Comparison of ENCODE assay signal across 26 cellular contexts in the genomic region with DNA sequence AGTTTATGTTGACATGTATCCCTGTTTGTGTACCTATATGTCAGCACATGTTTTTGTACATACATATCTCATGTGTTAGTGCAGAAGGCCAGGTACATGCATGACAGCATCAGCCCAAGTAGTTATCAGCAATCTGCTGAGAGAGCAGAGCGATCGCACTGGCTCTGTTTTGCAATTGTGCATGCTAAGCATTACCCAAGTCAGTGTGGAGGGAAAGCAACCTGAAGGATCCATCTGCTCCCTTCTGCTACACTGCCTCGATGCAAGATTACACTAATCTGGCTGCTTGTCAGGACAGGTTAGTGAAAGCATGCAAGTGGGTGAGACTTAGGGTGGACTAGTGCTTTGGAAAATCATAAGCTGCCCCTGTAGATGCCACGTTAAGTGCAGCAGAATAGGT.
DNase-seq lines count a peak whose midpoint lies in the region; ATAC-seq and TF ChIP-seq lines count a peak whose summit lies in the region.
"Had no signal": no experiment of that assay in that cellular context is flagged by ENCODE, and none has a peak within 500 bp of the region (broad histone marks: within the 10 kb centered on the region; RNA-seq: fewer than 3 reads in every experiment).

No MANE protein-coding gene starts in this region.

- peak; percentile 33 for DNase-seq in NCI-H2227 (lab: John Stamatoyannopoulos, UW; ENCODE audit: unreplicated experiment)
- DNase-seq in NCI-H2227 treated with DMSO at 0.1 percent for 48 hours (lab: John Stamatoyannopoulos, UW), result no peak
- peak; percentile 93 for DNase-seq in NCI-H2171 (lab: John Stamatoyannopoulos, UW)
- DNase-seq in cerebellar cortex (ENCODE audit: low spot score), result peak; percentile 93
- peak; percentile 65 for DNase-seq in retina
- no peak for DNase-seq in SIG-M5 (lab: John Stamatoyannopoulos, UW)
- no peak for DNase-seq in omental fat pad (ENCODE audit: low spot score)
- DNase-seq: 8988T; activated CD4-positive, alpha-beta T cell treated with anti-CD3 and anti-CD28 coated beads, Interleukin-2, amount 50 U/mL, for 48 hours; activated CD8-positive, alpha-beta memory T cell treated with anti-CD3 and anti-CD28 coated beads, Interleukin-2, amount 50 U/mL, for 4 hours; activated naive CD4-positive, alpha-beta T cell treated with anti-CD3 and anti-CD28 coated beads, Interleukin-2, amount 50 U/mL, for 16 hours; CD4-positive, alpha-beta T cell; endodermal cell; esophagus squamous epithelium; HCEC 1CT; hypothalamus; KG1; left lung; MG63; naive B cell; nucleus accumbens; Peyer's patch; psoas muscle; stimulated activated CD4-positive, alpha-beta T cell treated with anti-CD3 and anti-CD28 coated beads, Interleukin-4, amount 100 ng/mL, for 4 hours; stimulated activated naive B cell treated with anti-CD40 and anti-IgM and Interleukin-4, amounts not matched to agents 10 μg/mL and 1 μg/mL and 100 μg/mL, for 72 hours had no signal

- ATAC-seq in HG02885 (IDR thresholded peaks at IDR 0.05; ENCODE audit: poor library complexity, unreplicated experiment) (no peak), omental fat pad (ENCODE audit: low FRiP score) (no peak)
- ATAC-seq: left lung; psoas muscle; stimulated activated naive B cell treated with anti-CD40 and anti-IgM and Interleukin-4, amounts not matched to agents 10 μg/mL and 1 μg/mL and 100 μg/mL, for 72 hours had no signal

- no peak for TF ChIP-seq CTCF in omental fat pad (IDR thresholded peaks at IDR 0.05)

Comparison
In these comparisons a context has a peak if more than half of its experiments do, and no peak if none do; other contexts are left out.
1. DNase-seq: peak in NCI-H2227 (single experiment), NCI-H2171 (single experiment), cerebellar cortex (single experiment) and retina (single experiment); none in NCI-H2227 treated with DMSO at 0.1 percent for 48 hours (single experiment), SIG-M5 (single experiment) and omental fat pad (single experiment).